Comparison of ENCODE assay signal across 22 cellular contexts in the genomic region with DNA sequence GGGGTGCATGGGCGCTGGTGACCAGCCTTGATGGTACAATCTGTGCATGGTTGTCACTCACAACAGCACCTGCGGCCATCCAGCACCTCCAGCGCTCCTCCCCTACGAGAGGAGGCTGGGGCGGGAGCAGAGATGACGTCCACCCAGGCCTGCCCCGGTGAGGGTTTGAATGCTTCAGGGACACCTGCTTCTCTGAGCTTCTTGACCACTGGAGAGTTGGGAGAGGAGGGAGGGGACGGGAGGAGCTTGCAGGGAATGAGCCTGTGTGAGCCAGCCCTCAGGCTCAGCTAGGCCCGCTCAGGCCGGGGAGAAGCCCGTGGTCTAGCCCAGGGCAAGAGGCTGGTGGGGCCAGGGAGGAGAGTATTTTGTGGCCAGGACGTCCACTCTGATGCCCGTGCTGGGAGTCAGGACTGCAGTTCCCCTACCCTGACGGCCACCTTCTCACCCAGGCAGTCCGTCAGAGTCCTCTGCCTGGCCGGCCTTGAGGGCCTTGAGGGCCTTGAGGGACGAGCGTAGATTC. TPM values are rescaled to one million over a fixed set of nuclear protein-coding genes. Genes with fewer than 3 reads are reported as not detected.
DNase-seq lines count a peak whose midpoint lies in the region; ATAC-seq, FAIRE-seq and TF ChIP-seq lines count a peak whose summit lies in the region.
"Had no signal": no experiment of that assay in that cellular context is flagged by ENCODE, and none has a peak within 500 bp of the region (broad histone marks: within the 10 kb centered on the region; RNA-seq: fewer than 3 reads in every experiment).

No MANE protein-coding gene starts in this region.

- H3K4me1 ChIP-seq in kidney (ENCODE audit: control insufficient read depth in 1 of 2, insufficient read depth in 1 of 2, low read depth in 1 of 2, low read length in 2 of 2) (no peaks in the 10 kb centered on the region), upper lobe of right lung (no peaks in the 10 kb centered on the region)

- H3K4me3 ChIP-seq in kidney (ENCODE audit: low read length in 2 of 2), result no peak overlapping the region
- no peak overlapping the region for H3K4me3 ChIP-seq in upper lobe of right lung
- H3K4me3 ChIP-seq: GM23248 had no signal

- H3K27ac ChIP-seq in kidney (ENCODE audit: low read depth in 2 of 2, low read length in 2 of 2) (no peak overlapping the region), upper lobe of right lung (no peak overlapping the region)
- H3K27ac ChIP-seq: 22Rv1, C4-2B, GM23248 had no signal

- DNase-seq in NCI-H2196 (lab: John Stamatoyannopoulos, UW; ENCODE audit: unreplicated experiment) (peak; percentile 8), NCI-H2196 treated with DMSO at 0.1 percent for 48 hours (lab: John Stamatoyannopoulos, UW; ENCODE audit: unreplicated experiment) (no peak), kidney (peak; percentile 58), posterior vena cava (ENCODE audit: low spot score) (peak; percentile 52), upper lobe of right lung (peak; percentile 56), kidney glomerular epithelial cell (lab: John Stamatoyannopoulos, UW) (no peak)
- DNase-seq in effector CD8-positive, alpha-beta T cell (lab: John Stamatoyannopoulos, UW), result no peak
- DNase-seq: AML-193, COR-L47, GM23248, KBM-7, NCI-H1105, NCI-H1694, NCI-H2081 treated with DMSO at 0.1 percent for 48 hours, NCI-H510A treated with DMSO at 0.1 percent for 48 hours, NCI-H774, SHP77 treated with DMSO at 0.1 percent for 48 hours had no signal

- no peak overlapping the region for H3K9ac ChIP-seq in kidney (ENCODE audit: low read length in 2 of 2)
- H3K9ac ChIP-seq: GM23248 had no signal

- ATAC-seq in upper lobe of right lung, result no peak
- no peak for ATAC-seq in HG03457 (IDR thresholded peaks at IDR 0.05; ENCODE audit: unreplicated experiment)

- H3K9me3 ChIP-seq in kidney (ENCODE audit: control insufficient read depth in 1 of 2, low read length in 2 of 2) (peaks cover 0 to 3% of the 10 kb centered on the region in 2 donors), upper lobe of right lung (no peaks in the 10 kb centered on the region)

- TF ChIP-seq CTCF in kidney (IDR thresholded peaks at IDR 0.05; ENCODE audit: borderline replicate concordance, extremely low read depth, insufficient read depth) (no peak), upper lobe of right lung (IDR thresholded peaks at IDR 0.05) (no peak)

- intact Hi-C loops in kidney (cut with DNase I), result no loop called here
- intact Hi-C loops in posterior vena cava (cut with DNase I), result no loop called here
- intact Hi-C loops in upper lobe of right lung (cut with DNase I), result no loop called here

- peaks cover 6% of the 10 kb centered on the region for H3K27me3 ChIP-seq in upper lobe of right lung

- H3K36me3 ChIP-seq in kidney (ENCODE audit: control insufficient read depth in 1 of 2, insufficient read depth in 2 of 2, low read length in 2 of 2) (no peaks in the 10 kb centered on the region), upper lobe of right lung (no peaks in the 10 kb centered on the region)

- no peak for FAIRE-seq in kidney (lab: Jason Lieb, UNC)
- FAIRE-seq: G401.6 had no signal

RNA-seq across cellular contexts. Expression of a gene that starts 59.2 kb away (rescaled TPM):
- total RNA-seq in kidney, result 2.6 TPM
- 1.2 TPM for polyA plus RNA-seq in kidney (ENCODE audit: insufficient read depth, low read depth, low replicate concordance)
- 10 to 100 TPM in 1 of 2 donors, 1 to 10 TPM in 1; 5.3 to 15.6 TPM for total RNA-seq in posterior vena cava
- total RNA-seq in upper lobe of right lung, result 6.7 TPM
- total RNA-seq: OCI-LY7 had no signal

Comparison
In these comparisons a context has a peak if more than half of its experiments do, and no peak if none do; other contexts are left out.
1. DNase-seq: peak in NCI-H2196 (single experiment), kidney (single experiment), posterior vena cava (single experiment) and upper lobe of right lung (single experiment); none in NCI-H2196 treated with DMSO at 0.1 percent for 48 hours (single experiment), kidney glomerular epithelial cell (single experiment) and effector CD8-positive, alpha-beta T cell (single experiment).